In genomic region chr11:102010776-102011500, GRCh38 we compare ENCODE assay signal across 10 cellular contexts. TPM values are rescaled to one million over a fixed set of nuclear protein-coding genes. Genes with fewer than 3 reads are reported as not detected.
DNase-seq lines count a peak whose midpoint lies in the region; ATAC-seq, FAIRE-seq and TF ChIP-seq lines count a peak whose summit lies in the region.
"Had no signal": no experiment of that assay in that cellular context is flagged by ENCODE, and none has a peak within 500 bp of the region (broad histone marks: within the 10 kb centered on the region; RNA-seq: fewer than 3 reads in every experiment).

No MANE protein-coding gene starts in this region.

- peak; percentile 85 for FAIRE-seq in RCC 7860 (lab: Jason Lieb, UNC)
- FAIRE-seq in GM19239 (lab: Jason Lieb, UNC) = no peak

- ATAC-seq in omental fat pad (ENCODE audit: low FRiP score) = peak; percentile 95

- DNase-seq in D341Med (ENCODE audit: low spot score) (peak; percentile 31), RCC 7860 (ENCODE audit: low spot score) (peak; percentile 83), fibroblast of peridontal ligament (ENCODE audit: extremely low read depth) (peak; percentile 79), omental fat pad (ENCODE audit: low spot score) (no peak), DMS153 (lab: John Stamatoyannopoulos, UW) (no peak), GM19239 (ENCODE audit: insufficient read length, low spot score) (no peak), NOMO-1 treated with dmso at 0.1 percent for 144 hours (lab: John Stamatoyannopoulos, UW; ENCODE audit: unreplicated experiment) (no peak)
- no peak for DNase-seq in stimulated activated naive CD4-positive, alpha-beta T cell treated with Interleukin-2 at 50 U/mL for 16 hours (lab: John Stamatoyannopoulos, UW)
- DNase-seq: NCI-H446 treated with DMSO at 0.1 percent for 48 hours; stimulated activated CD4-positive, alpha-beta T cell treated with anti-CD3 and anti-CD28 coated beads, Interleukin-4, amount 100 ng/mL, for 24 hours had no signal

- no peak for TF ChIP-seq CTCF in omental fat pad (IDR thresholded peaks at IDR 0.05)

RNA-seq across cellular contexts. Expression of gene CFAP300, which starts 36.3 kb away (rescaled TPM):
- 1 to 10 TPM; 1.0 to 3.2 (median 1.2) TPM for total RNA-seq in omental fat pad

Comparison
In these comparisons a context has a peak if more than half of its experiments do, and no peak if none do; other contexts are left out.
1. DNase-seq: peak in D341Med (single experiment), RCC 7860 (single experiment) and fibroblast of peridontal ligament (single experiment); none in omental fat pad (single experiment), DMS153 (single experiment), stimulated activated naive CD4-positive, alpha-beta T cell treated with Interleukin-2 at 50 U/mL for 16 hours (single experiment), GM19239 (single experiment) and NOMO-1 treated with dmso at 0.1 percent for 144 hours (single experiment).